Comparison of ENCODE assay signal across 16 cellular contexts in genomic region chr16:56267888-56268287, GRCh38.
"Had no signal": no experiment of that assay in that cellular context is flagged by ENCODE, and none has a peak within 500 bp of the region (broad histone marks: within the 10 kb centered on the region; RNA-seq: fewer than 3 reads in every experiment).

No MANE protein-coding gene starts in this region.

- ATAC-seq: activated CD8-positive, alpha-beta memory T cell treated with anti-CD3 and anti-CD28 coated beads, Interleukin-2, amount 10 ng/mL, durations not matched to agents 7 days and 5 days; left lobe of liver; psoas muscle; stimulated activated naive B cell treated with anti-CD40 and anti-IgM and Interleukin-4, amounts not matched to agents 10 μg/mL and 1 μg/mL and 100 μg/mL, for 72 hours; T-cell had no signal

- H3K4me3 ChIP-seq: psoas muscle, spleen, upper lobe of left lung had no signal

- DNase-seq: activated B cell treated with CpG ODN at 0.5 μM for 24 hours; activated CD4-positive, alpha-beta memory T cell treated with anti-CD3 and anti-CD28 coated beads, Interleukin-2, amount 10 ng/mL, durations not matched to agents 7 days and 5 days; activated CD4-positive, alpha-beta T cell treated with anti-CD3 and anti-CD28 coated beads for 4 hours; activated CD8-positive, alpha-beta memory T cell treated with anti-CD3 and anti-CD28 coated beads, Interleukin-2, amount 10 ng/mL, durations not matched to agents 7 days and 5 days; endodermal cell; foreskin fibroblast; hypothalamus; psoas muscle; SK-N-SH; spleen; stimulated activated CD4-positive, alpha-beta T cell treated with anti-CD3 and anti-CD28 coated beads, Interleukin-4, amount 100 ng/mL, for 4 hours; stimulated activated naive B cell treated with anti-CD40 and anti-IgM and Interleukin-4, amounts not matched to agents 10 μg/mL and 1 μg/mL and 100 μg/mL, for 72 hours; T-cell had no signal

- H3K4me1 ChIP-seq: psoas muscle, upper lobe of left lung had no signal

- H3K9me3 ChIP-seq: psoas muscle, SK-N-SH, spleen, upper lobe of left lung had no signal

- H3K27ac ChIP-seq: epithelial cell of prostate, psoas muscle, spleen, upper lobe of left lung had no signal

- H3K36me3 ChIP-seq: spleen, upper lobe of left lung had no signal

- H3K27me3 ChIP-seq: spleen, upper lobe of left lung had no signal
